ENCODE assay signal across 10 cellular contexts in genomic region chr19:3852614-3853254, GRCh38. TPM values are rescaled to one million over a fixed set of nuclear protein-coding genes. Genes with fewer than 3 reads are reported as not detected.
DNase-seq lines count a peak whose midpoint lies in the region; ATAC-seq, FAIRE-seq and TF ChIP-seq lines count a peak whose summit lies in the region.
"Had no signal": no experiment of that assay in that cellular context is flagged by ENCODE, and none has a peak within 500 bp of the region (broad histone marks: within the 10 kb centered on the region; RNA-seq: fewer than 3 reads in every experiment).

No MANE protein-coding gene starts in this region.

- DNase-seq in activated gamma-delta T cell treated with Interleukin-2 at 50 U/mL for 16 hours (peak; percentile 58), activated gamma-delta T cell (lab: John Stamatoyannopoulos, UW) (no peak), NCI-H1694 (lab: John Stamatoyannopoulos, UW) (peak; percentile 6), lower lobe of right lung (no peak), GM12891 (ENCODE audit: insufficient read length, low spot score) (no peak)
- peak; percentile 28 for DNase-seq in activated gamma-delta T cell treated with anti-CD3 and anti-CD28 coated beads, Interleukin-2, amount 50 U/mL, for 16 hours (ENCODE audit: low read depth)

- TF ChIP-seq CTCF in lower lobe of right lung (IDR thresholded peaks at IDR 0.05), result peak; percentile 13

- TF ChIP-seq POLR2A in GM12891 (IDR thresholded peaks at IDR 0.05; ENCODE audit: low read depth, low read length), result no peak

- no peaks in the 10 kb centered on the region for H3K4me1 ChIP-seq in lower lobe of right lung

- intact Hi-C loops in lower lobe of right lung (cut with DNase I), result no loop called here

- H3K27ac ChIP-seq in lower lobe of right lung, result no peak overlapping the region
- H3K27ac ChIP-seq: thoracic aorta had no signal

- FAIRE-seq in GM12891 (lab: Jason Lieb, UNC), result no peak
- FAIRE-seq: colon had no signal

- H3K36me3 ChIP-seq in lower lobe of right lung, result no peaks in the 10 kb centered on the region
- H3K36me3 ChIP-seq: thoracic aorta had no signal

- H3K9me3 ChIP-seq in lower lobe of right lung, result peaks cover 18% of the 10 kb centered on the region

- ATAC-seq in lower lobe of right lung (no peak), HG03571 (IDR thresholded peaks at IDR 0.05; ENCODE audit: unreplicated experiment) (no peak), GM18870 (IDR thresholded peaks at IDR 0.05; ENCODE audit: unreplicated experiment) (no peak)

- H3K27me3 ChIP-seq in lower lobe of right lung (ENCODE audit: low read depth), result no peaks in the 10 kb centered on the region

- H3K4me3 ChIP-seq in lower lobe of right lung, result no peak overlapping the region
- H3K4me3 ChIP-seq: thoracic aorta had no signal

TF ChIP-seq in GM12891, 5 proteins besides CTCF, POLR2A, EP300 and RAD21:
- TF ChIP-seq TAF1 (IDR thresholded peaks at IDR 0.05; ENCODE audit: low read depth, low read length), result no peak
- no peak for TF ChIP-seq SPI1 (IDR thresholded peaks at IDR 0.05; ENCODE audit: low read depth, low read length)
- no peak for TF ChIP-seq POLR2AphosphoS5 (IDR thresholded peaks at IDR 0.05; ENCODE audit: low read depth, low read length)
- no peak for TF ChIP-seq PAX5 (IDR thresholded peaks at IDR 0.05; ENCODE audit: insufficient read depth, low read length, severe bottlenecking)
- TF ChIP-seq POU2F2 (IDR thresholded peaks at IDR 0.05; ENCODE audit: low read depth, low read length), result no peak

RNA-seq across cellular contexts. Expression of gene ZFR2, which starts 16.1 kb away (rescaled TPM):
- 0.41 TPM for total RNA-seq in lower lobe of right lung
- polyA plus RNA-seq in GM12891 (2012; ENCODE audit: low read depth, missing spikeins), result 0.26 TPM
- total RNA-seq: thoracic aorta had no signal

RNA-seq across cellular contexts. Expression of gene ATCAY, which starts 27.8 kb away (rescaled TPM):
- total RNA-seq in lower lobe of right lung, result not detected
- polyA plus RNA-seq in GM12891 (2012; ENCODE audit: low read depth, missing spikeins), result 0.15 TPM
- total RNA-seq: thoracic aorta had no signal

Comparison
In these comparisons a context has a peak if more than half of its experiments do, and no peak if none do; other contexts are left out.
1. DNase-seq: peak in activated gamma-delta T cell treated with Interleukin-2 at 50 U/mL for 16 hours (single experiment), NCI-H1694 (single experiment) and activated gamma-delta T cell treated with anti-CD3 and anti-CD28 coated beads, Interleukin-2, amount 50 U/mL, for 16 hours (single experiment); none in activated gamma-delta T cell (single experiment), lower lobe of right lung (single experiment) and GM12891 (single experiment).